Comparison of ENCODE assay signal across 29 cellular contexts in the genomic region with DNA sequence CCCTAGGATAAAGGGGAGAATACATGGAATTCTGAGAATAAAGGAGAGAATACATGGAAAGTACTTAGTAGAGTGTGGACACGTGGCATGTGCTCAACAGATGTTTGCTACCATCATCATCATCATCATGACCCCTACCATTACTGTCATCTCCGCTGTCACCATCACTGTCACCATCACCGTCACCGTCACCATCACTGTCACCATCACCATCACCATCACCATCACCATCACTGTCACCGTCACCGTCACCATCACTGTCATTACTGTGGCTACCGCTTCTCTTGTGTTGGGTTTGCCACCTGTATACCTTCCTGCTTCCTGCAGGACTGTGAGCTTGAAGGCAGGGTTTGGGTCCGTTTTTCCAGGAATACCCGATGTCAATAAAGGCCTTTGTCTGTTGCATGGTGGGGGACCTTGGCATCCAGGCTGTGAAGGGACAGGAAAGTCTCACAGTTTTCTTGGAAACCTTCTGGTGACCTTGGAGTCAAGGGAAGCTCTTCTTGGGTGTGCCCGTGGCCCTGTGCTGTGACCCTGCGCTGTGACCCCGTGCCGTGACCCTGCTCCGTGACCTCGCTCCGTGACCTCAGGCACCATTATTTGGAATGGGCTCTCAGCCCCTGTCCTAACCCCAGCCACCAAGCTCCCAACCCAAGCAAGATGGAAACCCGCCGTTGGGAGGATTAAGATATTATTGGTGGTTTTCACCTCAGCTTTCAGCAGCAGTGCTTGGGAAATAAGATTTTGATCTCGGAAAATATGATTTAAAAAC. TPM values are rescaled to one million over a fixed set of nuclear protein-coding genes. Genes with fewer than 3 reads are reported as not detected.
A peak's percentile ranks its signal among the peaks of the same experiment; 100 is the strongest.
DNase-seq lines count a peak whose midpoint lies in the region; ATAC-seq and FAIRE-seq lines count a peak whose summit lies in the region.
"Had no signal": no experiment of that assay in that cellular context is flagged by ENCODE, and none has a peak within 500 bp of the region (broad histone marks: within the 10 kb centered on the region; RNA-seq: fewer than 3 reads in every experiment).

No MANE protein-coding gene starts in this region.

- no peak overlapping the region for H3K14ac ChIP-seq in trophoblast cell (ENCODE audit: low read length)

- H3K23ac ChIP-seq in trophoblast cell (ENCODE audit: low read length), result no peak overlapping the region

- peak overlapping the region in 3 of 11 experiments; percentile 44 to 76 (median 74); a peak in 6 of 22 replicates for H3K27ac ChIP-seq in BLaER1 treated with 17β-estradiol and CSF1 and Interleukin-3, amounts not matched to agents 10 nM and 100 nM
- H3K27ac ChIP-seq in trophoblast cell (ENCODE audit: low read depth, low read length), result no peak overlapping the region
- H3K27ac ChIP-seq: parathyroid adenoma, SJCRH30, testis, WERI-Rb-1 had no signal

- peaks cover 96 to 100% (median 99%) of the 10 kb centered on the region in 11 experiments for H4K20me1 ChIP-seq in BLaER1 treated with 17β-estradiol and CSF1 and Interleukin-3, amounts not matched to agents 10 nM and 100 nM

- H3K79me1 ChIP-seq in trophoblast cell (ENCODE audit: low read length), result no peaks in the 10 kb centered on the region

- no peak overlapping the region for H2BK120ac ChIP-seq in trophoblast cell (ENCODE audit: insufficient read depth, low read length, poor library complexity)

- no peak overlapping the region for H3K18ac ChIP-seq in trophoblast cell (ENCODE audit: low read length)

- H2AK5ac ChIP-seq in trophoblast cell (ENCODE audit: low read length), result no peak overlapping the region

- intact Hi-C loops in dendritic cell treated with granulocyte-macrophage colony-stimulating factor and Interleukin-4, amounts not matched to agents 40 ng/mL and 50 ng/mL, for 4 days (cut with micrococcal nuclease), result no loop called here

- no CpG with 5 or more reads among the region's 19 CpGs for WGBS in trophoblast cell (ENCODE audit: extremely low coverage, insufficient coverage, insufficient read length)

- H2AFZ ChIP-seq in trophoblast cell (ENCODE audit: insufficient read depth, low read length, poor library complexity), result no peak overlapping the region
- H2AFZ ChIP-seq: parathyroid adenoma had no signal

- no peaks in the 10 kb centered on the region for H3K9me3 Mint-ChIP-seq in dendritic cell treated with granulocyte-macrophage colony-stimulating factor and Interleukin-4, amounts not matched to agents 40 ng/mL and 50 ng/mL, for 4 days
- H3K9me3 Mint-ChIP-seq: activated T-cell treated with anti-CD3 and anti-CD28 coated beads, Interleukin-2, amount 50 U/mL, for 24 hours; nephron; stimulated activated naive CD8-positive, alpha-beta T cell treated with anti-CD3 and anti-CD28 coated beads, Interleukin-15, Interleukin-2, amounts not matched to agents 100 ng/mL and 50 ng/mL, for 24 hours had no signal

- FAIRE-seq in HTR-8/SVneo (lab: Jason Lieb, UNC), result peak; percentile 90
- FAIRE-seq: GM12892 had no signal

- H3K36me3 ChIP-seq in BLaER1 treated with 17β-estradiol and CSF1 and Interleukin-3, amounts not matched to agents 10 nM and 100 nM, result peaks cover 42 to 98% (median 78%) of the 10 kb centered on the region in 11 experiments
- peaks cover 36 to 37% of the 10 kb centered on the region in 2 experiments for H3K36me3 ChIP-seq in trophoblast cell (ENCODE audit: control insufficient read depth in 1 of 2, insufficient read depth in 2 of 2, low read length in 2 of 2)
- H3K36me3 ChIP-seq: SJCRH30, WERI-Rb-1 had no signal

- H3K9ac ChIP-seq in BLaER1 treated with 17β-estradiol and CSF1 and Interleukin-3, amounts not matched to agents 10 nM and 100 nM, result 0 out of 22 replicates have a peak overlapping the region, but pooled peaks of 1 of the 11 experiments have one; percentile 22
- no peak overlapping the region for H3K9ac ChIP-seq in trophoblast cell (ENCODE audit: low read length)
- H3K9ac ChIP-seq: parathyroid adenoma had no signal

- peaks cover 29% of the 10 kb centered on the region for H3K79me2 ChIP-seq in trophoblast cell (ENCODE audit: control insufficient read depth, insufficient read depth, low read length, poor library complexity)

- H3K9me3 ChIP-seq in BLaER1 treated with 17β-estradiol and CSF1 and Interleukin-3, amounts not matched to agents 10 nM and 100 nM (replicated peaks in 1 of 11), result peaks cover 0 to 3% (median 0%) of the 10 kb centered on the region in 11 experiments; a peak in 1 of 22 replicates
- peaks cover 5% of the 10 kb centered on the region for H3K9me3 ChIP-seq in trophoblast cell (ENCODE audit: insufficient read depth, low read depth, low read length)
- H3K9me3 ChIP-seq: Caco-2, heart right ventricle, lower lobe of right lung, mucosa of descending colon, SJCRH30, testis, vagina had no signal

- H3K4me1 Mint-ChIP-seq in dendritic cell treated with granulocyte-macrophage colony-stimulating factor and Interleukin-4, amounts not matched to agents 40 ng/mL and 50 ng/mL, for 4 days (ENCODE audit: low read depth), result peaks cover 100% of the 10 kb centered on the region

- H3K27me3 Mint-ChIP-seq in dendritic cell treated with granulocyte-macrophage colony-stimulating factor and Interleukin-4, amounts not matched to agents 40 ng/mL and 50 ng/mL, for 4 days, result no peaks in the 10 kb centered on the region
- H3K27me3 Mint-ChIP-seq: activated T-cell treated with anti-CD3 and anti-CD28 coated beads, Interleukin-2, amount 50 U/mL, for 24 hours; stimulated activated naive CD8-positive, alpha-beta T cell treated with anti-CD3 and anti-CD28 coated beads, Interleukin-15, Interleukin-2, amounts not matched to agents 100 ng/mL and 50 ng/mL, for 24 hours had no signal

- ATAC-seq in GM18870 (IDR thresholded peaks at IDR 0.05; ENCODE audit: unreplicated experiment), result no peak
- ATAC-seq: lower lobe of right lung, mucosa of descending colon had no signal

- peaks cover 93 to 100% (median 99%) of the 10 kb centered on the region in 10 experiments for H3K4me1 ChIP-seq in BLaER1 treated with 17β-estradiol and CSF1 and Interleukin-3, amounts not matched to agents 10 nM and 100 nM
- peaks cover 2 to 15% of the 10 kb centered on the region in 2 experiments for H3K4me1 ChIP-seq in trophoblast cell (ENCODE audit: control insufficient read depth in 1 of 2, insufficient read depth in 2 of 2, low read length in 2 of 2)
- H3K4me1 ChIP-seq: parathyroid adenoma, SJCRH30 had no signal

- H3K27ac Mint-ChIP-seq in dendritic cell treated with granulocyte-macrophage colony-stimulating factor and Interleukin-4, amounts not matched to agents 40 ng/mL and 50 ng/mL, for 4 days, result peak overlapping the region; percentile 82
- H3K27ac Mint-ChIP-seq: stimulated activated naive CD8-positive, alpha-beta T cell treated with anti-CD3 and anti-CD28 coated beads, Interleukin-15, Interleukin-2, amounts not matched to agents 100 ng/mL and 50 ng/mL, for 24 hours had no signal

- H2BK12ac ChIP-seq in trophoblast cell (ENCODE audit: low read length), result no peak overlapping the region

- no peak overlapping the region for H3K4me3 ChIP-seq in BLaER1 treated with 17β-estradiol and CSF1 and Interleukin-3, amounts not matched to agents 10 nM and 100 nM
- no peak overlapping the region for H3K4me3 ChIP-seq in trophoblast cell (ENCODE audit: low read depth, low read length)
- H3K4me3 ChIP-seq: heart right ventricle, lower lobe of right lung, mucosa of descending colon, SJCRH30, testis, vagina had no signal

- peak overlapping the region; percentile 41 for H3K4ac ChIP-seq in trophoblast cell (ENCODE audit: low read depth, low read length)

- H4K8ac ChIP-seq in trophoblast cell (ENCODE audit: low read depth, low read length), result no peak overlapping the region

- H2BK5ac ChIP-seq in trophoblast cell (ENCODE audit: low read depth, low read length, poor library complexity), result no peak overlapping the region

- DNase-seq in HTR-8/SVneo (ENCODE audit: insufficient read length, low spot score) (no peak), trophoblast cell (no peak), AG08396 (ENCODE audit: low spot score) (no peak), iPS-NIHi7 (ENCODE audit: extremely low spot score) (no peak)
- DNase-seq: activated CD4-positive, alpha-beta T cell treated with anti-CD3 and anti-CD28 coated beads, Interleukin-2, amount 50 U/mL, for 1 hour; activated T-cell treated with anti-CD3 and anti-CD28 coated beads, Interleukin-2, amount 50 U/mL, for 24 hours; C1 segment of cervical spinal cord; Caco-2; central memory CD4-positive, alpha-beta T cell; foreskin melanocyte; HCEC 1CT; heart right ventricle; lower lobe of right lung; mucosa of descending colon; NCI-H1092; NCI-H1694 treated with DMSO at 0.1 percent for 48 hours; SJCRH30; stimulated activated CD4-positive, alpha-beta T cell treated with anti-CD3 and anti-CD28 coated beads, Interleukin-1b, Interleukin-23, amount 100 ng/mL, for 48 hours; T1000; testis; WERI-Rb-1 had no signal

- peaks cover 75% of the 10 kb centered on the region for H3K36me3 Mint-ChIP-seq in dendritic cell treated with granulocyte-macrophage colony-stimulating factor and Interleukin-4, amounts not matched to agents 40 ng/mL and 50 ng/mL, for 4 days (ENCODE audit: low read depth)

- H4K91ac ChIP-seq in trophoblast cell (ENCODE audit: low read depth, low read length), result no peak overlapping the region

- no peak overlapping the region for H4K12ac ChIP-seq in trophoblast cell (ENCODE audit: low read depth, low read length)

- H3K27me3 ChIP-seq in BLaER1 treated with 17β-estradiol and CSF1 and Interleukin-3, amounts not matched to agents 10 nM and 100 nM, result no peaks in the 10 kb centered on the region
- no peaks in the 10 kb centered on the region for H3K27me3 ChIP-seq in trophoblast cell (ENCODE audit: insufficient read depth, low read length)
- H3K27me3 ChIP-seq: heart right ventricle, SJCRH30, testis, vagina had no signal

- peak overlapping the region in 8 of 11 experiments; percentile 49 to 99 (median 92); a peak in 17 of 22 replicates for H3K4me2 ChIP-seq in BLaER1 treated with 17β-estradiol and CSF1 and Interleukin-3, amounts not matched to agents 10 nM and 100 nM
- H3K4me2 ChIP-seq in trophoblast cell (ENCODE audit: low read length), result no peak overlapping the region

- H3K4me3 Mint-ChIP-seq in dendritic cell treated with granulocyte-macrophage colony-stimulating factor and Interleukin-4, amounts not matched to agents 40 ng/mL and 50 ng/mL, for 4 days, result peak overlapping the region; percentile 0
- H3K4me3 Mint-ChIP-seq: activated T-cell treated with anti-CD3 and anti-CD28 coated beads, Interleukin-2, amount 50 U/mL, for 24 hours; nephron; stimulated activated naive CD8-positive, alpha-beta T cell treated with anti-CD3 and anti-CD28 coated beads, Interleukin-15, Interleukin-2, amounts not matched to agents 100 ng/mL and 50 ng/mL, for 24 hours had no signal

RNA-seq across cellular contexts. Expression of a gene that starts 14.4 kb away (rescaled TPM):
- 78.7 and 79.2 TPM in 2 replicates for polyA plus RNA-seq in trophoblast cell (2013)
